ENCODE assay signal across 19 cellular contexts in genomic region chr1:63063367-63063766, GRCh38.
DNase-seq lines count a peak whose midpoint lies in the region; ATAC-seq, FAIRE-seq and TF ChIP-seq lines count a peak whose summit lies in the region.
"Had no signal": no experiment of that assay in that cellular context is flagged by ENCODE, and none has a peak within 500 bp of the region (broad histone marks: within the 10 kb centered on the region; RNA-seq: fewer than 3 reads in every experiment).

No MANE protein-coding gene starts in this region.

- no peaks in the 10 kb centered on the region for H3K27me3 Mint-ChIP-seq in chondrocyte (ENCODE audit: low read depth)
- H3K27me3 Mint-ChIP-seq: dendritic cell treated with granulocyte-macrophage colony-stimulating factor and Interleukin-4, amounts not matched to agents 40 ng/mL and 50 ng/mL, for 4 days had no signal

- H4K20me1 ChIP-seq in HepG2 (ENCODE audit: insufficient read depth, low read length) (no peaks in the 10 kb centered on the region), Loucy (ENCODE audit: insufficient read depth, low read length, poor library complexity, severe bottlenecking) (no peaks in the 10 kb centered on the region)

- POLR2A ChIA-PET in HepG2 (lab: Yijun Ruan, JAX) = no interaction called here

- TF ChIP-seq RAD21 in HepG2 (CRISPR knock-in tag; IDR thresholded peaks at IDR 0.05) = no peak

- H3K27ac Mint-ChIP-seq in chondrocyte (ENCODE audit: unreplicated experiment) = no peak overlapping the region
- H3K27ac Mint-ChIP-seq: dendritic cell treated with granulocyte-macrophage colony-stimulating factor and Interleukin-4, amounts not matched to agents 40 ng/mL and 50 ng/mL, for 4 days had no signal

- TF ChIP-seq CTCF in HepG2 (CRISPR knock-in tag; IDR thresholded peaks at IDR 0.05) (peak; percentile 25), right lobe of liver (IDR thresholded peaks at IDR 0.05) (peak in 1 of 4 donors; percentile 18), Loucy (conservative IDR thresholded peaks at IDR 0.05; ENCODE audit: low read length) (peak; percentile 47), chondrocyte (IDR thresholded peaks at IDR 0.05) (peak; percentile 28)

- no peak for FAIRE-seq in HepG2 (lab: Jason Lieb, UNC)
- peak; percentile 23 for FAIRE-seq in urothelium cell line (lab: Jason Lieb, UNC)

- H3K4me3 Mint-ChIP-seq in chondrocyte (ENCODE audit: unreplicated experiment) = no peak overlapping the region
- H3K4me3 Mint-ChIP-seq: dendritic cell treated with granulocyte-macrophage colony-stimulating factor and Interleukin-4, amounts not matched to agents 40 ng/mL and 50 ng/mL, for 4 days had no signal

- CTCF ChIA-PET in HepG2 (lab: Yijun Ruan, JAX; ENCODE audit: low intra/inter-chr PET ratio, low total read pairs) = no interaction called here

- BruUV-seq in HepG2 (replicated peaks; lab: Mats Ljungman, UMichigan) = no TSS peak

- H3K9me2 ChIP-seq in Loucy (replicated peaks; ENCODE audit: low read depth, low read length) = no peaks in the 10 kb centered on the region

- peaks cover 13% of the 10 kb centered on the region for H3K4me1 Mint-ChIP-seq in chondrocyte (ENCODE audit: low read depth)

- 0% methylated on average over 3 of the region's 3 CpGs for WGBS in HepG2 (ENCODE audit: low lambda C conversion rate)
- 55% methylated on average over 2 of the region's 3 CpGs for WGBS in right lobe of liver (ENCODE audit: insufficient coverage, low coverage, low lambda C conversion rate, missing lambda C conversion rate)

- DNase-seq in HepG2 (ENCODE audit: low spot score) = no peak
- no peak for DNase-seq in right lobe of liver
- DNase-seq in chondrocyte (ENCODE audit: low spot score) = no peak
- DNase-seq in urothelium cell line (ENCODE audit: low spot score) = no peak
- DNase-seq in activated T-cell treated with anti-CD3 and anti-CD28 coated beads for 4 hours = no peak
- DNase-seq: activated effector memory CD4-positive, alpha-beta T cell treated with Interleukin-2 at 50 U/mL for 16 hours; anterior cingulate cortex; COR-L47; esophagus squamous epithelium; heart right ventricle; IMR-90; midbrain; NCI-H1105 treated with DMSO at 0.1 percent for 48 hours; sigmoid colon; stimulated activated CD4-positive, alpha-beta T cell treated with anti-CD3 and anti-CD28 coated beads, Interleukin-2, amount 100 ng/mL, for 24 hours had no signal

- H3K27me3 ChIP-seq in HepG2 (ENCODE audit: control insufficient read depth in 1 of 2, insufficient read depth in 2 of 2, low read length in 2 of 2) = no peaks in the 10 kb centered on the region
- H3K27me3 ChIP-seq in right lobe of liver = no peaks in the 10 kb centered on the region
- no peaks in the 10 kb centered on the region for H3K27me3 ChIP-seq in Loucy (ENCODE audit: insufficient read depth, low read length, poor library complexity, severe bottlenecking)
- H3K27me3 ChIP-seq: esophagus squamous epithelium, sigmoid colon had no signal

- H3K36me3 Mint-ChIP-seq in chondrocyte (ENCODE audit: low read depth) = no peaks in the 10 kb centered on the region

- TF ChIP-seq EP300 in HepG2 (IDR thresholded peaks at IDR 0.05; ENCODE audit: low read depth in 2 of 2, low read length in 2 of 2) (no peak), HepG2 (CRISPR knock-in tag; IDR thresholded peaks at IDR 0.05; ENCODE audit: borderline replicate concordance) (no peak)

- no peak for TF ChIP-seq POLR2A in HepG2 (IDR thresholded peaks at IDR 0.05; ENCODE audit: insufficient read depth in 1 of 2, low read depth in 2 of 2, low read length in 2 of 2)
- TF ChIP-seq POLR2A in right lobe of liver (IDR thresholded peaks at IDR 0.05) = no peak

- in situ Hi-C loops in HepG2 (cut with HindIII; ENCODE audit: extremely low pct_ligation_motif_present, low pct_unique_long_range_greater_than_20kb) = no loop called here

- H3K79me2 ChIP-seq in HepG2 (ENCODE audit: insufficient read depth, low read length) (no peaks in the 10 kb centered on the region), Loucy (ENCODE audit: insufficient read depth, low read length) (no peaks in the 10 kb centered on the region)

- H3K4me1 ChIP-seq in HepG2 (ENCODE audit: insufficient read depth, low read length) (no peaks in the 10 kb centered on the region), right lobe of liver (no peaks in the 10 kb centered on the region), Loucy (ENCODE audit: insufficient read depth, low read length, poor library complexity, severe bottlenecking) (no peaks in the 10 kb centered on the region)
- H3K4me1 ChIP-seq: esophagus squamous epithelium, heart right ventricle, sigmoid colon had no signal

- H3K9me3 Mint-ChIP-seq in chondrocyte (ENCODE audit: low read depth) = no peaks in the 10 kb centered on the region
- H3K9me3 Mint-ChIP-seq: dendritic cell treated with granulocyte-macrophage colony-stimulating factor and Interleukin-4, amounts not matched to agents 40 ng/mL and 50 ng/mL, for 4 days had no signal

- ATAC-seq in HepG2 (no peak; the same call in 2 of the 3 replicates), right lobe of liver (no peak), HG03457 (IDR thresholded peaks at IDR 0.05; ENCODE audit: unreplicated experiment) (no peak), HG03045 (IDR thresholded peaks at IDR 0.05; ENCODE audit: unreplicated experiment) (no peak)
- ATAC-seq: heart right ventricle had no signal

- H3K4me3 ChIP-seq in HepG2 (replicated peaks in 1 of 3; ENCODE audit: insufficient read depth in 1 of 3, low read depth in 2 of 3, low read length in 3 of 3) (no peak overlapping the region), right lobe of liver (no peak overlapping the region), Loucy (ENCODE audit: low read length, poor library complexity, severe bottlenecking) (no peak overlapping the region)
- H3K4me3 ChIP-seq: esophagus squamous epithelium, heart right ventricle, sigmoid colon had no signal

- H2AFZ ChIP-seq in HepG2 (ENCODE audit: low read length) (no peak overlapping the region), Loucy (ENCODE audit: low read length) (no peak overlapping the region)

- H3F3A ChIP-seq in Loucy (ENCODE audit: low read depth) = no peaks in the 10 kb centered on the region

- H3K9me3 ChIP-seq in HepG2 (ENCODE audit: low read length) = no peaks in the 10 kb centered on the region
- no peaks in the 10 kb centered on the region for H3K9me3 ChIP-seq in right lobe of liver
- H3K9me3 ChIP-seq in Loucy (ENCODE audit: insufficient read depth, low read depth, low read length) = no peaks in the 10 kb centered on the region
- H3K9me3 ChIP-seq: esophagus squamous epithelium, heart right ventricle, sigmoid colon had no signal

- H3K9ac ChIP-seq in HepG2 (ENCODE audit: insufficient read depth, low read depth, low read length) = no peak overlapping the region
- no peak overlapping the region for H3K9ac ChIP-seq in Loucy (ENCODE audit: low read depth, low read length, poor library complexity, severe bottlenecking)

- no peaks in the 10 kb centered on the region for H3K36me3 ChIP-seq in HepG2 (replicated peaks in 1 of 2; ENCODE audit: control insufficient read depth in 1 of 2, insufficient read depth in 2 of 2, low read length in 2 of 2)
- H3K36me3 ChIP-seq in right lobe of liver = no peaks in the 10 kb centered on the region
- H3K36me3 ChIP-seq in Loucy (ENCODE audit: insufficient read depth, low read length) = no peaks in the 10 kb centered on the region
- H3K36me3 ChIP-seq: esophagus squamous epithelium, heart right ventricle, sigmoid colon had no signal

- no peak overlapping the region for H3K4me2 ChIP-seq in HepG2 (ENCODE audit: low read depth, low read length)
- H3K4me2 ChIP-seq in Loucy (ENCODE audit: low read depth, low read length, poor library complexity, severe bottlenecking) = no peak overlapping the region

- intact Hi-C loops in HepG2 (cut with micrococcal nuclease; ENCODE audit: unreplicated experiment) (no loop called here), right lobe of liver (cut with DNase I) (no loop called here)

- H3K27ac ChIP-seq in HepG2 (ENCODE audit: extremely low read length, insufficient read depth, low read length) (no peak overlapping the region), right lobe of liver (no peak overlapping the region)
- H3K27ac ChIP-seq: esophagus squamous epithelium, heart right ventricle, sigmoid colon had no signal

TF ChIP-seq in HepG2, 621 proteins besides CTCF, POLR2A, EP300 and RAD21 (continues in another document):
- no peak for TF ChIP-seq RBM39 (IDR thresholded peaks at IDR 0.05; ENCODE audit: low read depth, low read length, poor library complexity, severe bottlenecking)
- TF ChIP-seq MBD4 (IDR thresholded peaks at IDR 0.05; ENCODE audit: borderline replicate concordance, low read length) = no peak
- TF ChIP-seq CBX1 (IDR thresholded peaks at IDR 0.05; ENCODE audit: low read depth) = no peak
- TF ChIP-seq RARG (CRISPR knock-in tag; IDR thresholded peaks at IDR 0.05; ENCODE audit: low read depth) = no peak
- no peak for TF ChIP-seq ZNF546 (CRISPR knock-in tag; conservative IDR thresholded peaks at IDR 0.05)
- no peak for TF ChIP-seq ARNT2 (CRISPR knock-in tag; IDR thresholded peaks at IDR 0.05; ENCODE audit: low read depth)
- no peak for TF ChIP-seq MLX (CRISPR knock-in tag; IDR thresholded peaks at IDR 0.05)
- TF ChIP-seq AHR (CRISPR knock-in tag; IDR thresholded peaks at IDR 0.05) = no peak
- no peak for TF ChIP-seq PHF5A (CRISPR knock-in tag; IDR thresholded peaks at IDR 0.05; ENCODE audit: low read depth, unreplicated experiment)
- no peak for TF ChIP-seq ATM (IDR thresholded peaks at IDR 0.05; ENCODE audit: borderline replicate concordance)
- TF ChIP-seq SRY (CRISPR knock-in tag; IDR thresholded peaks at IDR 0.05) = no peak
- TF ChIP-seq SPEN (CRISPR knock-in tag; IDR thresholded peaks at IDR 0.05; ENCODE audit: low read depth) = no peak
- TF ChIP-seq ZNF276 (CRISPR knock-in tag; IDR thresholded peaks at IDR 0.05; ENCODE audit: low read depth) = no peak
